14 cellular contexts compared by ENCODE assay signal in genomic region chr10:118332948-118333710, GRCh38. TPM values are rescaled to one million over a fixed set of nuclear protein-coding genes. Genes with fewer than 3 reads are reported as not detected.
A peak's percentile ranks its signal among the peaks of the same experiment; 100 is the strongest.
DNase-seq lines count a peak whose midpoint lies in the region; ATAC-seq and TF ChIP-seq lines count a peak whose summit lies in the region.
"Had no signal": no experiment of that assay in that cellular context is flagged by ENCODE, and none has a peak within 500 bp of the region (broad histone marks: within the 10 kb centered on the region; RNA-seq: fewer than 3 reads in every experiment).

No MANE protein-coding gene starts in this region.

- H3K4me3 ChIP-seq in KMS-11 (IDR thresholded peaks at IDR 0.05; ENCODE audit: insufficient read depth, low read depth, low read length): no peak overlapping the region
- peak overlapping the region; percentile 10 for H3K4me3 ChIP-seq in OCI-LY1 (ENCODE audit: low read depth, low read length, poor library complexity, severe bottlenecking)
- H3K4me3 ChIP-seq: BLaER1 treated with 17β-estradiol and CSF1 and Interleukin-3, amounts not matched to agents 10 nM and 100 nM had no signal

- H3K9me2 ChIP-seq in OCI-LY1 (ENCODE audit: low read depth, low read length): no peaks in the 10 kb centered on the region

- H4K20me1 ChIP-seq in KMS-11 (ENCODE audit: insufficient read depth) (no peaks in the 10 kb centered on the region), OCI-LY1 (ENCODE audit: insufficient read depth, low read length) (no peaks in the 10 kb centered on the region)

- H3K4me3 Mint-ChIP-seq in activated T-helper 2 cell treated with anti-CD3 and anti-CD28 coated beads, Interferon-gamma antibody, Interleukin-2, Interleukin-4, amounts not matched to agents 10 μg/mL and 5 μg/mL and 100 μg/mL, durations not matched to agents 14 hours and 24 hours and 36 hours (ENCODE audit: low read depth): no peak overlapping the region
- H3K4me3 Mint-ChIP-seq: activated CD4-positive, alpha-beta T cell treated with anti-CD3 and anti-CD28 coated beads, Interleukin-2, amount 10 ng/mL, durations not matched to agents 7 days and 5 days; IgD-negative memory B cell; neural crest cell had no signal

- H3K9ac ChIP-seq in KMS-11: no peak overlapping the region
- no peak overlapping the region; the same call in 1 of the 2 replicates for H3K9ac ChIP-seq in OCI-LY1 (ENCODE audit: low read length)
- H3K9ac ChIP-seq: BLaER1 treated with 17β-estradiol and CSF1 and Interleukin-3, amounts not matched to agents 10 nM and 100 nM had no signal

- no peaks in the 10 kb centered on the region for H3K27me3 Mint-ChIP-seq in activated T-helper 2 cell treated with anti-CD3 and anti-CD28 coated beads, Interferon-gamma antibody, Interleukin-2, Interleukin-4, amounts not matched to agents 10 μg/mL and 5 μg/mL and 100 μg/mL, durations not matched to agents 14 hours and 24 hours and 36 hours (ENCODE audit: low read depth)
- H3K27me3 Mint-ChIP-seq: activated CD4-positive, alpha-beta T cell treated with anti-CD3 and anti-CD28 coated beads, Interleukin-2, amount 10 ng/mL, durations not matched to agents 7 days and 5 days; IgD-negative memory B cell had no signal

- peaks cover 10% of the 10 kb centered on the region for H3K4me1 Mint-ChIP-seq in activated T-helper 2 cell treated with anti-CD3 and anti-CD28 coated beads, Interferon-gamma antibody, Interleukin-2, Interleukin-4, amounts not matched to agents 10 μg/mL and 5 μg/mL and 100 μg/mL, durations not matched to agents 14 hours and 24 hours and 36 hours (ENCODE audit: low read depth)
- H3K4me1 Mint-ChIP-seq: neural crest cell had no signal

- H3K27ac ChIP-seq in KMS-11 (no peak overlapping the region; the same call in 1 of the 2 replicates), OCI-LY1 (ENCODE audit: low read depth, low read length, poor library complexity, severe bottlenecking) (peak overlapping the region; percentile 81)
- H3K27ac ChIP-seq: BLaER1 treated with 17β-estradiol and CSF1 and Interleukin-3, amounts not matched to agents 10 nM and 100 nM had no signal

- no peaks in the 10 kb centered on the region for H3F3A ChIP-seq in OCI-LY1 (ENCODE audit: insufficient read depth, low read length)

- H3K27me3 ChIP-seq in KMS-11 (ENCODE audit: insufficient read depth, low read depth): no peaks in the 10 kb centered on the region
- H3K27me3 ChIP-seq in OCI-LY1 (ENCODE audit: insufficient read depth, low read length): no peaks in the 10 kb centered on the region
- H3K27me3 ChIP-seq: BLaER1 treated with 17β-estradiol and CSF1 and Interleukin-3, amounts not matched to agents 10 nM and 100 nM had no signal

- H3K79me2 ChIP-seq in KMS-11 (ENCODE audit: insufficient read depth, low read depth) (no peaks in the 10 kb centered on the region; the same call in 1 of the 2 replicates), OCI-LY1 (ENCODE audit: insufficient read depth, low read length) (no peaks in the 10 kb centered on the region)

- no peaks in the 10 kb centered on the region for H3K9me3 Mint-ChIP-seq in activated T-helper 2 cell treated with anti-CD3 and anti-CD28 coated beads, Interferon-gamma antibody, Interleukin-2, Interleukin-4, amounts not matched to agents 10 μg/mL and 5 μg/mL and 100 μg/mL, durations not matched to agents 14 hours and 24 hours and 36 hours
- H3K9me3 Mint-ChIP-seq: activated CD4-positive, alpha-beta T cell treated with anti-CD3 and anti-CD28 coated beads, Interleukin-2, amount 10 ng/mL, durations not matched to agents 7 days and 5 days; IgD-negative memory B cell; neural crest cell had no signal

- DNase-seq in COR-L47 (lab: John Stamatoyannopoulos, UW) (peak; percentile 63), iris pigment epithelial cell (ENCODE audit: low read depth) (peak; percentile 59)
- no peak for DNase-seq in activated T-helper 2 cell treated with anti-CD3 and anti-CD28 coated beads, Interferon-gamma antibody, Interleukin-2, Interleukin-4, amounts not matched to agents 10 μg/mL and 5 μg/mL and 100 μg/mL, durations not matched to agents 14 hours and 24 hours and 36 hours (ENCODE audit: low spot score)
- no peak for DNase-seq in activated naive CD4-positive, alpha-beta T cell (lab: John Stamatoyannopoulos, UW)
- DNase-seq: activated CD4-positive, alpha-beta T cell treated with anti-CD3 and anti-CD28 coated beads, Interleukin-2, amount 10 ng/mL, durations not matched to agents 7 days and 5 days; activated effector memory CD4-positive, alpha-beta T cell treated with anti-CD3 and anti-CD28 coated beads, Interleukin-2, amount 50 U/mL, for 16 hours; cerebellar nuclear complex had no signal

- no peak for TF ChIP-seq CTCF in KMS-11 (conservative IDR thresholded peaks at IDR 0.05; ENCODE audit: low read depth, low read length)
- TF ChIP-seq CTCF in OCI-LY1 (IDR thresholded peaks at IDR 0.05; ENCODE audit: low read length): no peak

- H2AFZ ChIP-seq in KMS-11 (ENCODE audit: low read depth) (no peak overlapping the region), OCI-LY1 (ENCODE audit: low read length) (no peak overlapping the region)

- peaks cover 10% of the 10 kb centered on the region; the same call in 1 of the 2 replicates for H3K36me3 ChIP-seq in KMS-11 (ENCODE audit: insufficient read depth)
- peaks cover 79% of the 10 kb centered on the region for H3K36me3 ChIP-seq in OCI-LY1 (ENCODE audit: insufficient read depth, low read length)

- intact Hi-C loops in activated T-helper 2 cell treated with anti-CD3 and anti-CD28 coated beads, Interferon-gamma antibody, Interleukin-2, Interleukin-4, amounts not matched to agents 10 μg/mL and 5 μg/mL and 100 μg/mL, durations not matched to agents 14 hours and 24 hours and 36 hours (cut with micrococcal nuclease): no loop called here

- ATAC-seq in HG03520 (IDR thresholded peaks at IDR 0.05; ENCODE audit: unreplicated experiment) (no peak), GM18861 (IDR thresholded peaks at IDR 0.05; ENCODE audit: unreplicated experiment) (no peak)

- H3K27ac Mint-ChIP-seq in activated T-helper 2 cell treated with anti-CD3 and anti-CD28 coated beads, Interferon-gamma antibody, Interleukin-2, Interleukin-4, amounts not matched to agents 10 μg/mL and 5 μg/mL and 100 μg/mL, durations not matched to agents 14 hours and 24 hours and 36 hours: no peak overlapping the region
- H3K27ac Mint-ChIP-seq: activated CD4-positive, alpha-beta T cell treated with anti-CD3 and anti-CD28 coated beads, Interleukin-2, amount 10 ng/mL, durations not matched to agents 7 days and 5 days had no signal

- H3K4me2 ChIP-seq in KMS-11: peak overlapping the region; percentile 47
- H3K4me2 ChIP-seq in OCI-LY1 (ENCODE audit: low read length): peak overlapping the region; percentile 40; the same call in 1 of the 2 replicates

- H3K36me3 Mint-ChIP-seq in activated T-helper 2 cell treated with anti-CD3 and anti-CD28 coated beads, Interferon-gamma antibody, Interleukin-2, Interleukin-4, amounts not matched to agents 10 μg/mL and 5 μg/mL and 100 μg/mL, durations not matched to agents 14 hours and 24 hours and 36 hours (ENCODE audit: low read depth): peaks cover 60% of the 10 kb centered on the region

- H3K4me1 ChIP-seq in KMS-11 (ENCODE audit: low read depth, poor library complexity, severe bottlenecking): peaks cover 26% of the 10 kb centered on the region
- H3K4me1 ChIP-seq in OCI-LY1 (ENCODE audit: insufficient read depth, low read length, severe bottlenecking): peaks cover 25% of the 10 kb centered on the region

- H3K9me3 ChIP-seq in OCI-LY1 (ENCODE audit: low read length): no peaks in the 10 kb centered on the region
- H3K9me3 ChIP-seq: BLaER1 treated with 17β-estradiol and CSF1 and Interleukin-3, amounts not matched to agents 10 nM and 100 nM had no signal

RNA-seq across cellular contexts. Expression of gene FAM204A, which starts 9.0 kb away (rescaled TPM):
- total RNA-seq in activated T-helper 2 cell treated with anti-CD3 and anti-CD28 coated beads, Interferon-gamma antibody, Interleukin-2, Interleukin-4, amounts not matched to agents 10 μg/mL and 5 μg/mL and 100 μg/mL, durations not matched to agents 14 hours and 24 hours and 36 hours: 53.1 and 55.6 TPM in 2 replicates

Comparison
In these comparisons a context has a peak if more than half of its experiments do, and no peak if none do; other contexts are left out.
1. DNase-seq: peak in COR-L47 (single experiment) and iris pigment epithelial cell (single experiment); none in activated T-helper 2 cell treated with anti-CD3 and anti-CD28 coated beads, Interferon-gamma antibody, Interleukin-2, Interleukin-4, amounts not matched to agents 10 μg/mL and 5 μg/mL and 100 μg/mL, durations not matched to agents 14 hours and 24 hours and 36 hours (single experiment) and activated naive CD4-positive, alpha-beta T cell (0 of 4).